25 cellular contexts compared by ENCODE assay signal in genomic region chr12:830111-830867, GRCh38.
DNase-seq lines count a peak whose midpoint lies in the region; ATAC-seq, FAIRE-seq and TF ChIP-seq lines count a peak whose summit lies in the region.
"Had no signal": no experiment of that assay in that cellular context is flagged by ENCODE, and none has a peak within 500 bp of the region (broad histone marks: within the 10 kb centered on the region; RNA-seq: fewer than 3 reads in every experiment).

No MANE protein-coding gene starts in this region.

- CTCF ChIA-PET in MCF 10A (lab: Yijun Ruan, JAX), result no interaction called here

- H3K27ac Mint-ChIP-seq in MCF 10A (ENCODE audit: low read depth, unreplicated experiment), result no peak overlapping the region
- peak overlapping the region; percentile 49 for H3K27ac Mint-ChIP-seq in T-helper 17 cell
- H3K27ac Mint-ChIP-seq in endodermal cell, result peak overlapping the region; percentile 22

- H3K4me1 Mint-ChIP-seq in MCF 10A (ENCODE audit: insufficient read depth, unreplicated experiment) (peaks cover 5% of the 10 kb centered on the region), T-helper 17 cell (peaks cover 33% of the 10 kb centered on the region), endodermal cell (no peaks in the 10 kb centered on the region)

- DNase-seq in MCF 10A (ENCODE audit: unreplicated experiment) (no peak), breast epithelium (ENCODE audit: low spot score in 2 of 2) (no peak), T-helper 17 cell (no peak), endodermal cell (no peak), NOMO-1 treated with dmso at 0.1 percent for 144 hours (lab: John Stamatoyannopoulos, UW; ENCODE audit: unreplicated experiment) (no peak), kidney (no peak), cardiac septum (ENCODE audit: low spot score) (no peak)
- DNase-seq: ACHN; CD8-positive, alpha-beta memory T cell; DMS53; GDM1; NCI-H1092 treated with DMSO at 0.1 percent for 48 hours; NCI-H1436 treated with DMSO at 0.1 percent for 48 hours; NCI-H1930; NCI-H2227 treated with DMSO at 0.1 percent for 48 hours; NCI-H510A treated with DMSO at 0.1 percent for 48 hours; NCI-H748 treated with DMSO at 0.1 percent for 48 hours; SHP77 treated with DMSO at 0.1 percent for 48 hours had no signal

- POLR2A ChIA-PET in MCF 10A (lab: Yijun Ruan, JAX), result interaction anchor here (0.7 to 2.0 kb wide), 2 partner anchors 11 to 12 kb away, joined by 4 to 5 read pairs; no protein-coding TSS in a partner anchor

- H3K9me3 ChIP-seq in breast epithelium, result no peaks in the 10 kb centered on the region
- H3K9me3 ChIP-seq in T-helper 17 cell (ENCODE audit: control insufficient read depth, low read length, poor library complexity, severe bottlenecking), result no peaks in the 10 kb centered on the region
- H3K9me3 ChIP-seq in endodermal cell (ENCODE audit: control insufficient read depth, low read length), result no peaks in the 10 kb centered on the region
- H3K9me3 ChIP-seq in kidney (ENCODE audit: control insufficient read depth in 1 of 2, low read length in 2 of 2), result no peaks in the 10 kb centered on the region
- H3K9me3 ChIP-seq: BLaER1 treated with 17β-estradiol and CSF1 and Interleukin-3, amounts not matched to agents 10 nM and 100 nM had no signal

- intact Hi-C loops in MCF 10A (cut with micrococcal nuclease) (no loop called here), breast epithelium (cut with DNase I; ENCODE audit: low total_unique reads) (no loop called here), kidney (cut with DNase I) (no loop called here), cardiac septum (cut with DNase I) (no loop called here)

- H3K27me3 ChIP-seq in breast epithelium (no peaks in the 10 kb centered on the region), endodermal cell (ENCODE audit: control insufficient read depth, insufficient read depth, low read length, poor library complexity, severe bottlenecking) (no peaks in the 10 kb centered on the region)
- H3K27me3 ChIP-seq: BLaER1 treated with 17β-estradiol and CSF1 and Interleukin-3, amounts not matched to agents 10 nM and 100 nM had no signal

- FAIRE-seq in kidney (lab: Jason Lieb, UNC), result no peak
- FAIRE-seq: D721Med, H1 had no signal

- H3K4me1 ChIP-seq in breast epithelium (no peaks in the 10 kb centered on the region), endodermal cell (ENCODE audit: control insufficient read depth, insufficient read depth, low read length) (no peaks in the 10 kb centered on the region), kidney (ENCODE audit: control insufficient read depth in 1 of 2, insufficient read depth in 1 of 2, low read depth in 1 of 2, low read length in 2 of 2) (no peaks in the 10 kb centered on the region)

- H3K27ac ChIP-seq in breast epithelium, result no peak overlapping the region
- no peak overlapping the region for H3K27ac ChIP-seq in endodermal cell (ENCODE audit: low read depth, low read length)
- no peak overlapping the region for H3K27ac ChIP-seq in kidney (ENCODE audit: low read depth in 2 of 2, low read length in 2 of 2)
- H3K27ac ChIP-seq: BLaER1 treated with 17β-estradiol and CSF1 and Interleukin-3, amounts not matched to agents 10 nM and 100 nM; HL-60; RWPE1; SK-N-MC had no signal

- H3K9me3 Mint-ChIP-seq in MCF 10A (ENCODE audit: unreplicated experiment) (no peaks in the 10 kb centered on the region), endodermal cell (no peaks in the 10 kb centered on the region)
- H3K9me3 Mint-ChIP-seq: CD8-positive, alpha-beta memory T cell had no signal

- H3K36me3 Mint-ChIP-seq in MCF 10A (ENCODE audit: insufficient read depth, unreplicated experiment), result peaks cover 35% of the 10 kb centered on the region
- H3K36me3 Mint-ChIP-seq in T-helper 17 cell (ENCODE audit: low read depth), result peaks cover 9% of the 10 kb centered on the region
- H3K36me3 Mint-ChIP-seq in endodermal cell (ENCODE audit: low read depth), result peaks cover 65% of the 10 kb centered on the region

- BruUV-seq in MCF 10A (replicated peaks; lab: Mats Ljungman, UMichigan), result TSS peak; percentile 4

- no peak for TF ChIP-seq POLR2A in breast epithelium (IDR thresholded peaks at IDR 0.05)

- H3K4me3 Mint-ChIP-seq in MCF 10A (ENCODE audit: unreplicated experiment) (no peak overlapping the region), T-helper 17 cell (no peak overlapping the region), endodermal cell (no peak overlapping the region)
- H3K4me3 Mint-ChIP-seq: CD8-positive, alpha-beta memory T cell had no signal

- H3K9ac ChIP-seq in endodermal cell (ENCODE audit: extremely low read depth, low read length, poor library complexity, severe bottlenecking), result no peak overlapping the region
- H3K9ac ChIP-seq in kidney (ENCODE audit: low read length in 2 of 2), result no peak overlapping the region
- H3K9ac ChIP-seq: BLaER1 treated with 17β-estradiol and CSF1 and Interleukin-3, amounts not matched to agents 10 nM and 100 nM had no signal

- H3K27me3 Mint-ChIP-seq in MCF 10A (ENCODE audit: insufficient read depth, unreplicated experiment) (no peaks in the 10 kb centered on the region), T-helper 17 cell (no peaks in the 10 kb centered on the region), endodermal cell (ENCODE audit: insufficient read depth) (no peaks in the 10 kb centered on the region)
- H3K27me3 Mint-ChIP-seq: CD8-positive, alpha-beta memory T cell had no signal

- peaks cover 3% of the 10 kb centered on the region for H3K36me3 ChIP-seq in breast epithelium
- peaks cover 79% of the 10 kb centered on the region for H3K36me3 ChIP-seq in endodermal cell (ENCODE audit: control insufficient read depth, insufficient read depth, low read length)
- peaks cover 5 to 14% of the 10 kb centered on the region in 2 donors for H3K36me3 ChIP-seq in kidney (ENCODE audit: control insufficient read depth in 1 of 2, insufficient read depth in 2 of 2, low read length in 2 of 2)

- no peak for ATAC-seq in T-helper 17 cell
- ATAC-seq: HCT116 had no signal

- H3K4me3 ChIP-seq in breast epithelium, result no peak overlapping the region
- H3K4me3 ChIP-seq in endodermal cell (ENCODE audit: low read length), result no peak overlapping the region
- no peak overlapping the region for H3K4me3 ChIP-seq in kidney (ENCODE audit: low read length in 2 of 2)
- H3K4me3 ChIP-seq: BLaER1 treated with 17β-estradiol and CSF1 and Interleukin-3, amounts not matched to agents 10 nM and 100 nM; SK-N-MC had no signal

- 99 to 100% methylated on average over 4 of the region's 4 CpGs for WGBS in endodermal cell (ENCODE audit: insufficient coverage in 1 of 2, insufficient read length in 1 of 2), 2 experiments

- no peak for TF ChIP-seq CTCF in MCF 10A (IDR thresholded peaks at IDR 0.05; ENCODE audit: unreplicated experiment)
- TF ChIP-seq CTCF in breast epithelium (IDR thresholded peaks at IDR 0.05), result no peak
- no peak for TF ChIP-seq CTCF in endodermal cell (conservative IDR thresholded peaks at IDR 0.05)
- TF ChIP-seq CTCF in kidney (IDR thresholded peaks at IDR 0.05; ENCODE audit: borderline replicate concordance, extremely low read depth, insufficient read depth), result no peak
